In genomic region chr19:57016491-57016890, GRCh38 we compare ENCODE assay signal across 24 cellular contexts.
"Had no signal": no experiment of that assay in that cellular context is flagged by ENCODE, and none has a peak within 500 bp of the region (broad histone marks: within the 10 kb centered on the region; RNA-seq: fewer than 3 reads in every experiment).

No MANE protein-coding gene starts in this region.

- FAIRE-seq: endothelial cell of umbilical vein, small intestine had no signal

- DNase-seq: colonic mucosa; effector memory CD4-positive, alpha-beta T cell; erythroblast; esophagus squamous epithelium; foreskin melanocyte; glutamatergic neuron; heart right ventricle; hippocampal formation; immature natural killer cell; islet precursor cell; kidney glomerular epithelial cell; mucosa of descending colon; naive B cell; psoas muscle; right cardiac atrium; small intestine; stimulated activated CD4-positive, alpha-beta T cell treated with anti-CD3 and anti-CD28 coated beads, Interleukin-15, amount 100 ng/mL, for 24 hours; stimulated activated CD4-positive, alpha-beta T cell treated with anti-CD3 and anti-CD28 coated beads, Interleukin-2, amount 100 ng/mL, for 48 hours; stimulated activated naive B cell treated with anti-CD40 and anti-IgM and Interleukin-4, amounts not matched to agents 10 μg/mL and 1 μg/mL and 100 μg/mL, for 72 hours; transverse colon had no signal

- H3K27ac ChIP-seq: colonic mucosa, esophagus squamous epithelium, heart right ventricle, psoas muscle, transverse colon, vagina had no signal

- H3K4me1 ChIP-seq: colonic mucosa, esophagus squamous epithelium, heart right ventricle, psoas muscle, transverse colon, vagina had no signal

- H3K9me3 ChIP-seq: colonic mucosa, psoas muscle, vagina had no signal

- H3K4me3 ChIP-seq: colonic mucosa, esophagus squamous epithelium, heart right ventricle, lung, mucosa of descending colon, psoas muscle, transverse colon, vagina had no signal

- H3K36me3 ChIP-seq: colonic mucosa, esophagus squamous epithelium, heart right ventricle, transverse colon, vagina had no signal

- ATAC-seq: mucosa of descending colon; natural killer cell treated with Interleukin-12 subunit alpha and Interleukin-12 subunit beta and Interleukin-15 and Interleukin-18, amount 100 ng/mL, for 72 hours; psoas muscle; right cardiac atrium; stimulated activated naive B cell treated with anti-CD40 and anti-IgM and Interleukin-4, amounts not matched to agents 10 μg/mL and 1 μg/mL and 100 μg/mL, for 72 hours had no signal

- H3K27me3 ChIP-seq: colonic mucosa, esophagus squamous epithelium, transverse colon, vagina had no signal
